Comparison of ENCODE assay signal across 2 cellular contexts in the genomic region with DNA sequence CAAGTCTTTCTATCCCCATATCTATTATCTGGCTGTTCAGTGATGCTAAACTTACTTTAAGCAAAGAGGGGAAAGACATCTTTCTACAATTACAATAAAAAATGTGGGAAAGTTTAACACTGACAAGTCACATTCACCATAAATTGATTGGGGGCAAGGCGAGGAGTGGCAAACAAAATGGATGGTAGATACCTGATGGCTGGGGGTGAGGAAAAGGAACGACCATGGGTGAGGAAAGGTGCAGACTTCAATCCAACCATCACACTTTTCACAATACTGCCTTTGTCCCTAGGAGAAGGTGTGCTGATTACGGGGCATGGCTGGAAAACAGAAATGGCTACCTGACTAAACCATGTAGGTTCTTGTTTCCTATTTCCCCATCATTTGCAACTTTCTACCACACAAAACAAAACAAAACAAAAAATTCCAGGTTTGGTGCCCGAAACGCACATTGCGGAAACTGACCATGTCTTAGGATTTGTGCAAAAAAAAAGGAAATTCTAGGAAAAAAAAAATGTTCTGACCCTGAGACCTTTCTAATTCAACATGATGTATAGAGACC.
TF ChIP-seq lines count a peak whose summit lies in the region.

No MANE protein-coding gene starts in this region.

TF ChIP-seq in K562, 482 proteins besides CTCF, POLR2A, EP300 and RAD21 (continued from another document):
- TF ChIP-seq ZNF23 (CRISPR knock-in tag; IDR thresholded peaks at IDR 0.05) (no peak), ARID1B (IDR thresholded peaks at IDR 0.05) (no peak), SIX5 (IDR thresholded peaks at IDR 0.05; ENCODE audit: borderline replicate concordance in 1 of 2, insufficient read depth in 1 of 2, low read depth in 1 of 2, low read length in 2 of 2) (no peak), GATAD2A (IDR thresholded peaks at IDR 0.05) (no peak), CBX5 (IDR thresholded peaks at IDR 0.05; ENCODE audit: borderline replicate concordance, low read depth) (no peak), NCOA4 (IDR thresholded peaks at IDR 0.05; ENCODE audit: partially characterized antibody) (no peak), MXI1 (IDR thresholded peaks at IDR 0.05; ENCODE audit: low read depth, low read length) (no peak), HNRNPL (IDR thresholded peaks at IDR 0.05; ENCODE audit: low read depth, low read length) (no peak), STAT5B (CRISPR knock-in tag; IDR thresholded peaks at IDR 0.05) (no peak), CHCHD3 (CRISPR knock-in tag; IDR thresholded peaks at IDR 0.05) (no peak), SPI1 (IDR thresholded peaks at IDR 0.05; ENCODE audit: borderline replicate concordance, low read depth, low read length) (no peak)
- TF ChIP-seq, protein P1, sequence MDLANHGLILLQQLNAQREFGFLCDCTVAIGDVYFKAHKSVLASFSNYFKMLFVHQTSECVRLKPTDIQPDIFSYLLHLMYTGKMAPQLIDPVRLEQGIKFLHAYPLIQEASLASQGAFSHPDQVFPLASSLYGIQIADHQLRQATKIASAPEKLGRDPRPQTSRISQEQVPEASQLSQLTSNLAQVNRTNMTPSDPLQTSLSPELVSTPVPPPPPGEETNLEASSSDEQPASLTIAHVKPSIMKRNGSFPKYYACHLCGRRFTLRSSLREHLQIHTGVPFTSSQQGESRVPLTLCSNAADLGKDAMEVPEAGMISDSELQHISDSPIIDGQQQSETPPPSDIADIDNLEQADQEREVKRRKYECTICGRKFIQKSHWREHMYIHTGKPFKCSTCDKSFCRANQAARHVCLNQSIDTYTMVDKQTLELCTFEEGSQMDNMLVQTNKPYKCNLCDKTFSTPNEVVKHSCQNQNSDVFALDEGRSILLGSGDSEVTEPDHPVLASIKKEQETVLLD (IDR thresholded peaks at IDR 0.05), result no peak
- TF ChIP-seq, protein P2, sequence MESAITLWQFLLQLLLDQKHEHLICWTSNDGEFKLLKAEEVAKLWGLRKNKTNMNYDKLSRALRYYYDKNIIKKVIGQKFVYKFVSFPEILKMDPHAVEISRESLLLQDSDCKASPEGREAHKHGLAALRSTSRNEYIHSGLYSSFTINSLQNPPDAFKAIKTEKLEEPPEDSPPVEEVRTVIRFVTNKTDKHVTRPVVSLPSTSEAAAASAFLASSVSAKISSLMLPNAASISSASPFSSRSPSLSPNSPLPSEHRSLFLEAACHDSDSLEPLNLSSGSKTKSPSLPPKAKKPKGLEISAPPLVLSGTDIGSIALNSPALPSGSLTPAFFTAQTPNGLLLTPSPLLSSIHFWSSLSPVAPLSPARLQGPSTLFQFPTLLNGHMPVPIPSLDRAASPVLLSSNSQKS (CRISPR knock-in tag; IDR thresholded peaks at IDR 0.05), result no peak

TF ChIP-seq in neural cell, 6 proteins besides CTCF, POLR2A, EP300 and RAD21 (continued from another document):
- TF ChIP-seq, protein P3, sequence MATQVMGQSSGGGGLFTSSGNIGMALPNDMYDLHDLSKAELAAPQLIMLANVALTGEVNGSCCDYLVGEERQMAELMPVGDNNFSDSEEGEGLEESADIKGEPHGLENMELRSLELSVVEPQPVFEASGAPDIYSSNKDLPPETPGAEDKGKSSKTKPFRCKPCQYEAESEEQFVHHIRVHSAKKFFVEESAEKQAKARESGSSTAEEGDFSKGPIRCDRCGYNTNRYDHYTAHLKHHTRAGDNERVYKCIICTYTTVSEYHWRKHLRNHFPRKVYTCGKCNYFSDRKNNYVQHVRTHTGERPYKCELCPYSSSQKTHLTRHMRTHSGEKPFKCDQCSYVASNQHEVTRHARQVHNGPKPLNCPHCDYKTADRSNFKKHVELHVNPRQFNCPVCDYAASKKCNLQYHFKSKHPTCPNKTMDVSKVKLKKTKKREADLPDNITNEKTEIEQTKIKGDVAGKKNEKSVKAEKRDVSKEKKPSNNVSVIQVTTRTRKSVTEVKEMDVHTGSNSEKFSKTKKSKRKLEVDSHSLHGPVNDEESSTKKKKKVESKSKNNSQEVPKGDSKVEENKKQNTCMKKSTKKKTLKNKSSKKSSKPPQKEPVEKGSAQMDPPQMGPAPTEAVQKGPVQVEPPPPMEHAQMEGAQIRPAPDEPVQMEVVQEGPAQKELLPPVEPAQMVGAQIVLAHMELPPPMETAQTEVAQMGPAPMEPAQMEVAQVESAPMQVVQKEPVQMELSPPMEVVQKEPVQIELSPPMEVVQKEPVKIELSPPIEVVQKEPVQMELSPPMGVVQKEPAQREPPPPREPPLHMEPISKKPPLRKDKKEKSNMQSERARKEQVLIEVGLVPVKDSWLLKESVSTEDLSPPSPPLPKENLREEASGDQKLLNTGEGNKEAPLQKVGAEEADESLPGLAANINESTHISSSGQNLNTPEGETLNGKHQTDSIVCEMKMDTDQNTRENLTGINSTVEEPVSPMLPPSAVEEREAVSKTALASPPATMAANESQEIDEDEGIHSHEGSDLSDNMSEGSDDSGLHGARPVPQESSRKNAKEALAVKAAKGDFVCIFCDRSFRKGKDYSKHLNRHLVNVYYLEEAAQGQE (IDR thresholded peaks at IDR 0.05; ENCODE audit: borderline replicate concordance), result no peak
- TF ChIP-seq MXI1 (conservative IDR thresholded peaks at IDR 0.05; ENCODE audit: poor library complexity, severe bottlenecking), result no peak
- TF ChIP-seq EZH2 (IDR thresholded peaks at IDR 0.05; ENCODE audit: borderline replicate concordance, insufficient read depth, low read length, poor library complexity, severe bottlenecking), result no peak
- TF ChIP-seq POLR2AphosphoS5 (IDR thresholded peaks at IDR 0.05), result no peak
TF ChIP-seq in neural cell: peak in this region for 0.
